In the genomic region with DNA sequence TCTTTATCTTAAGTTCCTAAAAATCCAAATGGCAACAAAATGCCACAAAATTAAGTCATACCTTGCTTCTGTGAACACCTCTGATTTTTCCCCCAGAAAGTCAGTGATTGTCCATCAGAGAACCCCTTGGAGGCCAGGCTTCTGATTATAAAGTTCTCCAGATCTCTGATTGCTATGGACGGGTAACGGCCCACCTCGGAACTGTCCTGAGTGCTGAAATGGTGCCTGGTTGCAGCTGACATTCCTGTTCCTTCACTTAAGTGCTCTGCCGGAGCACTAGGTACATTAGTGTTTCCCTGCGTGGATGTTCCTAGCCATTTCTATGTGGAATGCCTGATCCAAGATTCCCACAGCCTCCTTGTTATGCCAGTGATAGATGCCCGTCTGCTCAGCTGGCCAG, we compare ENCODE assay signal across 10 cellular contexts.
DNase-seq lines count a peak whose midpoint lies in the region; ATAC-seq and TF ChIP-seq lines count a peak whose summit lies in the region.
"Had no signal": no experiment of that assay in that cellular context is flagged by ENCODE, and none has a peak within 500 bp of the region (broad histone marks: within the 10 kb centered on the region; RNA-seq: fewer than 3 reads in every experiment).

No MANE protein-coding gene starts in this region.

- H3K4me3 ChIP-seq in SK-N-SH (ENCODE audit: low read depth in 2 of 2, low read length in 1 of 2) (no peak overlapping the region), fibroblast of lung (replicated peaks in 1 of 4; ENCODE audit: control extremely low read depth in 1 of 4, insufficient read depth in 1 of 4, low read depth in 3 of 4, low read length in 4 of 4) (no peak overlapping the region)
- H3K4me3 ChIP-seq: heart left ventricle had no signal

- CTCF ChIA-PET in SK-N-SH (lab: Yijun Ruan, JAX), result interaction anchor here (1.8 kb wide), 1 partner anchor 191 kb away, joined by 4 read pairs; no protein-coding TSS in a partner anchor

- H3K36me3 ChIP-seq in SK-N-SH (replicated peaks in 1 of 2; ENCODE audit: control insufficient read depth in 1 of 2, insufficient read depth in 2 of 2, low read length in 1 of 2) (no peaks in the 10 kb centered on the region), fibroblast of lung (ENCODE audit: control insufficient read depth, insufficient read depth, low read length) (no peaks in the 10 kb centered on the region)
- H3K36me3 ChIP-seq: heart left ventricle had no signal

- DNase-seq in SK-N-SH (no peak), RPMI8226 (peak; percentile 17), fibroblast of lung (ENCODE audit: low read depth in 2 of 2) (peak; percentile 25 to 29), renal cortical epithelial cell (ENCODE audit: low read depth) (peak; percentile 25), NCI-H1694 treated with DMSO at 0.1 percent for 48 hours (lab: John Stamatoyannopoulos, UW) (no peak)
- DNase-seq: heart left ventricle, NCI-H524 had no signal

- H3K9me3 ChIP-seq in SK-N-SH (no peaks in the 10 kb centered on the region), fibroblast of lung (ENCODE audit: control insufficient read depth, insufficient read depth, low read depth, low read length) (no peaks in the 10 kb centered on the region)
- H3K9me3 ChIP-seq: heart left ventricle had no signal

- POLR2A ChIA-PET in SK-N-SH (lab: Yijun Ruan, JAX), result no interaction called here

- H2AFZ ChIP-seq in SK-N-SH (ENCODE audit: low read depth) (no peak overlapping the region), fibroblast of lung (ENCODE audit: low read length) (no peak overlapping the region)

- no peaks in the 10 kb centered on the region for H3K9me2 ChIP-seq in SK-N-SH

- H3K27me3 ChIP-seq in SK-N-SH (ENCODE audit: insufficient read depth) (peaks cover 3% of the 10 kb centered on the region; the same call in 1 of the 2 replicates), fibroblast of lung (ENCODE audit: control insufficient read depth, insufficient read depth, low read length) (no peaks in the 10 kb centered on the region)

- H3K27ac ChIP-seq in SK-N-SH (ENCODE audit: low read depth in 2 of 2, low read length in 1 of 2) (no peak overlapping the region), fibroblast of lung (ENCODE audit: insufficient read depth, low read length) (no peak overlapping the region)
- H3K27ac ChIP-seq: heart left ventricle had no signal

- no peaks in the 10 kb centered on the region for H3K79me2 ChIP-seq in SK-N-SH (ENCODE audit: insufficient read depth)
- H3K79me2 ChIP-seq in fibroblast of lung (ENCODE audit: control insufficient read depth, insufficient read depth, low read length), result no peaks in the 10 kb centered on the region

- H4K20me1 ChIP-seq in SK-N-SH (ENCODE audit: insufficient read depth) (no peaks in the 10 kb centered on the region), fibroblast of lung (ENCODE audit: control insufficient read depth, extremely low read depth, insufficient read depth, low read length) (no peaks in the 10 kb centered on the region)

- ATAC-seq in SK-N-SH treated with all-trans-retinoic acid at 6 μM for 48 hours (no peak; the same call in 2 of the 3 replicates), HG03469 (IDR thresholded peaks at IDR 0.05; ENCODE audit: unreplicated experiment) (no peak), GM21825 (IDR thresholded peaks at IDR 0.05; ENCODE audit: unreplicated experiment) (no peak)

- no peak for TF ChIP-seq RAD21 in SK-N-SH (IDR thresholded peaks at IDR 0.05; ENCODE audit: low read length)

- TF ChIP-seq CTCF in SK-N-SH (IDR thresholded peaks at IDR 0.05) (no peak), fibroblast of lung (conservative IDR thresholded peaks at IDR 0.05 in 1 of 2, IDR thresholded peaks at IDR 0.05 in 1 of 2; ENCODE audit: low read depth in 1 of 2, low read length in 2 of 2) (no peak)

- H3F3A ChIP-seq in SK-N-SH (replicated peaks; ENCODE audit: insufficient read depth), result no peaks in the 10 kb centered on the region

- no peaks in the 10 kb centered on the region for H3K4me1 ChIP-seq in SK-N-SH (ENCODE audit: control insufficient read depth in 1 of 2, insufficient read depth in 2 of 2, low read depth in 1 of 2, low read length in 1 of 2)
- no peaks in the 10 kb centered on the region for H3K4me1 ChIP-seq in fibroblast of lung (ENCODE audit: control insufficient read depth, extremely low read depth, insufficient read depth, low read length)
- H3K4me1 ChIP-seq: heart left ventricle had no signal

- H3K4me2 ChIP-seq in SK-N-SH, result no peak overlapping the region
- no peak overlapping the region for H3K4me2 ChIP-seq in fibroblast of lung (ENCODE audit: extremely low read depth, insufficient read depth, low read length)

- TF ChIP-seq EP300 in SK-N-SH (IDR thresholded peaks at IDR 0.05; ENCODE audit: borderline replicate concordance in 1 of 2, low read depth in 1 of 2, low read length in 1 of 2), result no peak

- H3K9ac ChIP-seq in SK-N-SH (no peak overlapping the region), fibroblast of lung (ENCODE audit: insufficient read depth, low read length) (no peak overlapping the region)

- 41% methylated on average over 3 of the region's 6 CpGs for WGBS in SK-N-SH (ENCODE audit: low lambda C conversion rate)

TF ChIP-seq in SK-N-SH, 30 proteins besides CTCF, POLR2A, EP300 and RAD21:
- peak; percentile 93 for TF ChIP-seq REST (IDR thresholded peaks at IDR 0.05; ENCODE audit: low read depth, low read length)
- no peak for TF ChIP-seq GATA2 (CRISPR knock-in tag; IDR thresholded peaks at IDR 0.05)
TF ChIP-seq in SK-N-SH: peak in this region for 1.

TF ChIP-seq in SK-N-SH treated with all-trans-retinoic acid at 6 μM for 48 hours, 23 proteins besides CTCF, POLR2A, EP300 and RAD21:
- TF ChIP-seq, protein P1, sequence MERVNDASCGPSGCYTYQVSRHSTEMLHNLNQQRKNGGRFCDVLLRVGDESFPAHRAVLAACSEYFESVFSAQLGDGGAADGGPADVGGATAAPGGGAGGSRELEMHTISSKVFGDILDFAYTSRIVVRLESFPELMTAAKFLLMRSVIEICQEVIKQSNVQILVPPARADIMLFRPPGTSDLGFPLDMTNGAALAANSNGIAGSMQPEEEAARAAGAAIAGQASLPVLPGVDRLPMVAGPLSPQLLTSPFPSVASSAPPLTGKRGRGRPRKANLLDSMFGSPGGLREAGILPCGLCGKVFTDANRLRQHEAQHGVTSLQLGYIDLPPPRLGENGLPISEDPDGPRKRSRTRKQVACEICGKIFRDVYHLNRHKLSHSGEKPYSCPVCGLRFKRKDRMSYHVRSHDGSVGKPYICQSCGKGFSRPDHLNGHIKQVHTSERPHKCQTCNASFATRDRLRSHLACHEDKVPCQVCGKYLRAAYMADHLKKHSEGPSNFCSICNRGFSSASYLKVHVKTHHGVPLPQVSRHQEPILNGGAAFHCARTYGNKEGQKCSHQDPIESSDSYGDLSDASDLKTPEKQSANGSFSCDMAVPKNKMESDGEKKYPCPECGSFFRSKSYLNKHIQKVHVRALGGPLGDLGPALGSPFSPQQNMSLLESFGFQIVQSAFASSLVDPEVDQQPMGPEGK (CRISPR knock-in tag; IDR thresholded peaks at IDR 0.05; ENCODE audit: borderline replicate concordance), result no peak
- TF ChIP-seq ZFP30 (CRISPR knock-in tag; IDR thresholded peaks at IDR 0.05), result no peak
TF ChIP-seq in SK-N-SH treated with all-trans-retinoic acid at 6 μM for 48 hours: peak in this region for 0.

Comparison
In these comparisons a context has a peak if more than half of its experiments do, and no peak if none do; other contexts are left out.
1. DNase-seq: peak in RPMI8226 (single experiment), fibroblast of lung (2 of 2) and renal cortical epithelial cell (single experiment); none in SK-N-SH (single experiment) and NCI-H1694 treated with DMSO at 0.1 percent for 48 hours (single experiment).